In the genomic region with DNA sequence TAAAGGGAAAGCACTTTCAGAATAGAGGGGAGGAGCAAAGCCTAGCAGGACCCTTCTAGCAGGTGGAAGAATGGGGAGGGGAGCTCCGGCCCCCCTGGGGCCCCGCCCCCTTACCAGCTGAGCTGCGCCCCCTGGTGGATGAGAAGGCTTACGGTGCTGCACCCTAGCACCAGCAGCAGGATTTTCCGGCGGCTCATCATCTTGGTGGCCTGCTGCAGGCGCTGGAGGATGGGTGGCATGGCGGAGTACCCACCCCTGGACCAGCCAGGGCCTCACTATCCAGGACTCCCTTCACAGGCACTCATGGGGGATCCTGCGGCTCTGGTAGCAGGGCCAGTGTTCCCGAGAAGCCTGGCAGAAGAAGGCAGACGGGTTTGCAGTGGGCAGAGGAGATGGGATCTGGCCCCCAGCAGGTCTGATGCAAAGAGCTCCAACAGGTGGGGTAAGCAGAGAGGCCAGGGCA, we compare ENCODE assay signal across 8 cellular contexts. TPM values are rescaled to one million over a fixed set of nuclear protein-coding genes. Genes with fewer than 3 reads are reported as not detected.
A peak's percentile ranks its signal among the peaks of the same experiment; 100 is the strongest.
DNase-seq lines count a peak whose midpoint lies in the region; ATAC-seq, FAIRE-seq and TF ChIP-seq lines count a peak whose summit lies in the region.

No MANE protein-coding gene starts in this region.

- no peaks in the 10 kb centered on the region for H3K9me3 ChIP-seq in Panc1 (ENCODE audit: control insufficient read depth, insufficient read depth, low read depth, low read length)
- no peaks in the 10 kb centered on the region for H3K9me3 ChIP-seq in naive thymus-derived CD4-positive, alpha-beta T cell (ENCODE audit: control insufficient read depth in 2 of 3, low read length in 3 of 3)

- intact Hi-C loops in Panc1 (cut with micrococcal nuclease; ENCODE audit: unreplicated experiment): no loop called here
- intact Hi-C loops in naive thymus-derived CD4-positive, alpha-beta T cell (cut with micrococcal nuclease): loop anchor here (1.0 to 2.0 kb wide), 5 partner anchors 24 to 334 kb away; a partner anchor contains a TSS

- H3K4me3 ChIP-seq in Panc1 (ENCODE audit: low read depth in 2 of 2, low read length in 2 of 2): no peak overlapping the region
- H3K4me3 ChIP-seq in naive thymus-derived CD4-positive, alpha-beta T cell (ENCODE audit: low read length): no peak overlapping the region

- peak overlapping the region in 3 of 10 donors; percentile 12 to 29 (median 17) for H3K4me3 Mint-ChIP-seq in naive thymus-derived CD4-positive, alpha-beta T cell

- no peak overlapping the region for H3K27ac ChIP-seq in Panc1 (ENCODE audit: low read length)
- no peak overlapping the region for H3K27ac ChIP-seq in naive thymus-derived CD4-positive, alpha-beta T cell (ENCODE audit: low read depth, low read length)

- no peaks in the 10 kb centered on the region for H3K36me3 Mint-ChIP-seq in naive thymus-derived CD4-positive, alpha-beta T cell

- H3K4me1 Mint-ChIP-seq in naive thymus-derived CD4-positive, alpha-beta T cell: peaks cover 4 to 23% (median 15%) of the 10 kb centered on the region in 7 donors

- no TSS peak for BruUV-seq in Panc1 (replicated peaks; lab: Mats Ljungman, UMichigan)

- H3K27me3 ChIP-seq in Panc1 (ENCODE audit: control insufficient read depth, insufficient read depth, low read length): no peaks in the 10 kb centered on the region
- H3K27me3 ChIP-seq in naive thymus-derived CD4-positive, alpha-beta T cell (ENCODE audit: control insufficient read depth in 2 of 2, insufficient read depth in 2 of 2, low read length in 2 of 2): no peaks in the 10 kb centered on the region

- H3K9me3 Mint-ChIP-seq in naive thymus-derived CD4-positive, alpha-beta T cell: no peaks in the 10 kb centered on the region

- in situ Hi-C loops in Panc1 (cut with HindIII; ENCODE audit: low pct_unique_long_range_greater_than_20kb, low sequenced_read_pairs): no loop called here

- H3K27ac Mint-ChIP-seq in naive thymus-derived CD4-positive, alpha-beta T cell: peak overlapping the region in 2 of 9 donors; percentile 17 to 34

- peaks cover 0 to 19% (median 0%) of the 10 kb centered on the region in 5 donors for H3K27me3 Mint-ChIP-seq in naive thymus-derived CD4-positive, alpha-beta T cell

- ATAC-seq in Panc1 (peak; percentile 92), HG02884 (IDR thresholded peaks at IDR 0.05; ENCODE audit: unreplicated experiment) (no peak)
- ATAC-seq in naive thymus-derived CD4-positive, alpha-beta T cell: peak; percentile 98

- FAIRE-seq in GM12891 (lab: Jason Lieb, UNC): peak; percentile 95

- TF ChIP-seq CTCF in Panc1 (IDR thresholded peaks at IDR 0.05): peak; percentile 99

- DNase-seq in GM12891 (ENCODE audit: insufficient read length, low spot score): peak; percentile 89
- DNase-seq in HuH-7.5 (ENCODE audit: low spot score): peak; percentile 96
- DNase-seq in Panc1 (ENCODE audit: low read depth, low spot score): no peak
- peak; percentile 80 for DNase-seq in activated T-cell treated with anti-CD3 and anti-CD28 coated beads for 48 hours (ENCODE audit: low read depth)
- DNase-seq in erythroblast (lab: John Stamatoyannopoulos, UW): peak; percentile 81 to 89
- peak; percentile 70 to 89 (median 81) for DNase-seq in naive thymus-derived CD4-positive, alpha-beta T cell
- peak; percentile 68 to 71 for DNase-seq in stimulated activated CD8-positive, alpha-beta memory T cell treated with anti-CD3 and anti-CD28 coated beads, Interleukin-7, amount 100 ng/mL, for 4 hours (ENCODE audit: low read depth in 2 of 2)

- CTCF ChIA-PET in Panc1 (lab: Charles Lee): interaction anchor here (0.5 to 2.2 kb wide), 14 partner anchors 9 to 1910 kb away, joined by 3 to 15 read pairs (median 4); a partner anchor contains a TSS
- CTCF ChIA-PET in naive thymus-derived CD4-positive, alpha-beta T cell (lab: Charles Lee): interaction anchor here (0.6 to 4.2 kb wide), 16 partner anchors 9 to 394 kb away, joined by 3 to 30 read pairs (median 4); a partner anchor contains a TSS

- POLR2A ChIA-PET in Panc1 (lab: Charles Lee): interaction anchor here (1.0 kb wide), 1 partner anchor 11 kb away, joined by 12 read pairs; no protein-coding TSS in a partner anchor
- POLR2A ChIA-PET in naive thymus-derived CD4-positive, alpha-beta T cell (lab: Charles Lee): interaction anchor here (0.8 to 1.3 kb wide), 3 partner anchors 73 to 333 kb away, joined by 3 read pairs; a partner anchor contains a TSS

- H3K36me3 ChIP-seq in Panc1 (ENCODE audit: control insufficient read depth, insufficient read depth, low read length): no peaks in the 10 kb centered on the region
- H3K36me3 ChIP-seq in naive thymus-derived CD4-positive, alpha-beta T cell (ENCODE audit: control insufficient read depth in 2 of 3, insufficient read depth in 3 of 3, low read length in 3 of 3): no peaks in the 10 kb centered on the region

- TF ChIP-seq POLR2A in GM12891 (IDR thresholded peaks at IDR 0.05; ENCODE audit: low read depth, low read length) (no peak), erythroblast (IDR thresholded peaks at IDR 0.05; ENCODE audit: low read length) (no peak)

- peaks cover 3% of the 10 kb centered on the region; the same call in 1 of the 2 replicates for H3K4me1 ChIP-seq in Panc1 (ENCODE audit: control insufficient read depth, insufficient read depth, low read length)
- peaks cover 0 to 9% of the 10 kb centered on the region in 2 donors for H3K4me1 ChIP-seq in naive thymus-derived CD4-positive, alpha-beta T cell (ENCODE audit: control insufficient read depth in 2 of 2, insufficient read depth in 2 of 2, low read length in 2 of 2)

TF ChIP-seq in GM12891, 5 proteins besides CTCF, POLR2A, EP300 and RAD21:
- TF ChIP-seq POLR2AphosphoS5 (IDR thresholded peaks at IDR 0.05; ENCODE audit: low read depth, low read length): no peak
- no peak for TF ChIP-seq SPI1 (IDR thresholded peaks at IDR 0.05; ENCODE audit: low read depth, low read length)
- no peak for TF ChIP-seq POU2F2 (IDR thresholded peaks at IDR 0.05; ENCODE audit: low read depth, low read length)
- no peak for TF ChIP-seq PAX5 (IDR thresholded peaks at IDR 0.05; ENCODE audit: insufficient read depth, low read length, severe bottlenecking)
- TF ChIP-seq TAF1 (IDR thresholded peaks at IDR 0.05; ENCODE audit: low read depth, low read length): no peak

RNA-seq across cellular contexts. Expression of a gene that starts 3.8 kb away (rescaled TPM):
- polyA plus RNA-seq in GM12891 (2012; ENCODE audit: low read depth, missing spikeins): 0.10 TPM
- not detected for total RNA-seq in Panc1 (2021; ENCODE audit: unreplicated experiment)
- polyA plus RNA-seq in Panc1 (2012; ENCODE audit: insufficient read length): not detected
- total RNA-seq in naive thymus-derived CD4-positive, alpha-beta T cell: not detected
- not detected for polyA plus RNA-seq in naive thymus-derived CD4-positive, alpha-beta T cell

RNA-seq across cellular contexts. Expression of a gene that starts 7.0 kb away (rescaled TPM):
- polyA plus RNA-seq in GM12891 (2012; ENCODE audit: low read depth, missing spikeins): 149 TPM
- total RNA-seq in Panc1 (2021; ENCODE audit: unreplicated experiment): 271 TPM
- 244 TPM for polyA plus RNA-seq in Panc1 (2012; ENCODE audit: insufficient read length)
- total RNA-seq in naive thymus-derived CD4-positive, alpha-beta T cell: 100 to 1,000 TPM; 163 to 248 (median 206) TPM
- 100 to 1,000 TPM in 1 of 2 donors, 10 to 100 TPM in 1; 81.8 to 140 TPM for polyA plus RNA-seq in naive thymus-derived CD4-positive, alpha-beta T cell

RNA-seq across cellular contexts. Expression of a gene that starts 18.9 kb away (rescaled TPM):
- polyA plus RNA-seq in GM12891 (2012; ENCODE audit: low read depth, missing spikeins): not detected
- total RNA-seq in Panc1 (2021; ENCODE audit: unreplicated experiment): 0.15 TPM
- 0.41 TPM for polyA plus RNA-seq in Panc1 (2012; ENCODE audit: insufficient read length)
- 1 to 10 TPM in 2 of 5 experiments, not detected in 3; 1.4 to 4.2 TPM for total RNA-seq in naive thymus-derived CD4-positive, alpha-beta T cell
- not detected for polyA plus RNA-seq in naive thymus-derived CD4-positive, alpha-beta T cell

RNA-seq across cellular contexts. Expression of a gene that starts 24.9 kb away (rescaled TPM):
- polyA plus RNA-seq in GM12891 (2012; ENCODE audit: low read depth, missing spikeins): 52.7 TPM
- total RNA-seq in Panc1 (2021; ENCODE audit: unreplicated experiment): 91.8 TPM
- polyA plus RNA-seq in Panc1 (2012; ENCODE audit: insufficient read length): 106 TPM
- total RNA-seq in naive thymus-derived CD4-positive, alpha-beta T cell: 100 to 1,000 TPM; 100 to 314 (median 252) TPM
- polyA plus RNA-seq in naive thymus-derived CD4-positive, alpha-beta T cell: 100 to 1,000 TPM in 1 of 2 donors, 10 to 100 TPM in 1; 48.0 to 116 TPM

RNA-seq across cellular contexts. Expression of a gene that starts 33.4 kb away (rescaled TPM):
- polyA plus RNA-seq in GM12891 (2012; ENCODE audit: low read depth, missing spikeins): not detected
- total RNA-seq in Panc1 (2021; ENCODE audit: unreplicated experiment): 0.23 TPM
- polyA plus RNA-seq in Panc1 (2012; ENCODE audit: insufficient read length): not detected
- total RNA-seq in naive thymus-derived CD4-positive, alpha-beta T cell: under 1 TPM in 1 of 5 experiments, not detected in 4; 0.42 TPM
- polyA plus RNA-seq in naive thymus-derived CD4-positive, alpha-beta T cell: not detected
